ENCODE assay signal across 10 cellular contexts in genomic region chr2:63053889-63054725, GRCh38. TPM values are rescaled to one million over a fixed set of nuclear protein-coding genes. Genes with fewer than 3 reads are reported as not detected.
DNase-seq lines count a peak whose midpoint lies in the region; ATAC-seq, FAIRE-seq and TF ChIP-seq lines count a peak whose summit lies in the region.
"Had no signal": no experiment of that assay in that cellular context is flagged by ENCODE, and none has a peak within 500 bp of the region (broad histone marks: within the 10 kb centered on the region; RNA-seq: fewer than 3 reads in every experiment).

No MANE protein-coding gene starts in this region.

- 25 to 38% methylated on average over 51 of the region's 51 CpGs for WGBS in pancreas, 2 donors

- H2AFZ ChIP-seq in endothelial cell of umbilical vein (ENCODE audit: low read depth, low read length) (no peak overlapping the region), parathyroid adenoma (no peak overlapping the region)

- H3K9ac ChIP-seq in endothelial cell of umbilical vein (replicated peaks; ENCODE audit: extremely low read depth, insufficient read depth, low read length) = no peak overlapping the region
- no peak overlapping the region for H3K9ac ChIP-seq in parathyroid adenoma

- H4K20me1 ChIP-seq in endothelial cell of umbilical vein (replicated peaks; ENCODE audit: control insufficient read depth, extremely low read depth, insufficient read depth, low read length) = no peaks in the 10 kb centered on the region

- no peaks in the 10 kb centered on the region for H3K79me2 ChIP-seq in endothelial cell of umbilical vein (ENCODE audit: control insufficient read depth, insufficient read depth, low read length)
- no peaks in the 10 kb centered on the region for H3K79me2 ChIP-seq in parathyroid adenoma

- H3K4me2 ChIP-seq in endothelial cell of umbilical vein (ENCODE audit: insufficient read depth, low read length) (peak overlapping the region; percentile 18), parathyroid adenoma (ENCODE audit: low read length) (peak overlapping the region; percentile 55)

- POLR2A ChIA-PET in endothelial cell of umbilical vein (lab: Charles Lee) = no interaction called here

- FAIRE-seq in D721Med (lab: Jason Lieb, UNC) (no peak), endothelial cell of umbilical vein (lab: Jason Lieb, UNC) (peak; percentile 74), H54 (lab: Jason Lieb, UNC) (no peak), pancreas (lab: Jason Lieb, UNC) (no peak)

- no peak for DNase-seq in D721Med (ENCODE audit: insufficient read length, low spot score)
- DNase-seq in RWPE2 (ENCODE audit: low spot score) = no peak
- DNase-seq in endothelial cell of umbilical vein (ENCODE audit: low read depth, low spot score) = peak; percentile 19
- no peak for DNase-seq in H54 (ENCODE audit: insufficient read length, low spot score)
- DNase-seq in pancreas = no peak
- no peak for DNase-seq in NCI-H1436 treated with DMSO at 0.1 percent for 48 hours (lab: John Stamatoyannopoulos, UW)
- DNase-seq: NCI-H1417 treated with DMSO at 0.1 percent for 48 hours had no signal

- no peaks in the 10 kb centered on the region for H3K4me1 ChIP-seq in RWPE2 (ENCODE audit: insufficient read depth, poor library complexity, severe bottlenecking)
- peaks cover 47% of the 10 kb centered on the region for H3K4me1 ChIP-seq in endothelial cell of umbilical vein (ENCODE audit: control insufficient read depth, extremely low read depth, insufficient read depth, low read length)
- peaks cover 3% of the 10 kb centered on the region for H3K4me1 ChIP-seq in parathyroid adenoma
- H3K4me1 ChIP-seq in pancreas = peaks cover 0 to 16% (median 0%) of the 10 kb centered on the region in 3 donors

- intact Hi-C loops in endothelial cell of umbilical vein (cut with micrococcal nuclease) (loop anchor here (1.0 to 10.0 kb wide), 3 partner anchors 267 to 579 kb away; partner anchors contain the start of gene EHBP1), pancreas (cut with DNase I) (no loop called here)

- BruUV-seq in endothelial cell of umbilical vein (replicated peaks; lab: Mats Ljungman, UMichigan) = no TSS peak

- peak; percentile 6 for TF ChIP-seq CTCF in D721Med (IDR thresholded peaks at IDR 0.05; ENCODE audit: insufficient read depth, missing control alignments)
- peak; percentile 22 for TF ChIP-seq CTCF in RWPE2 (IDR thresholded peaks at IDR 0.05; ENCODE audit: poor library complexity, severe bottlenecking)
- TF ChIP-seq CTCF in endothelial cell of umbilical vein (IDR thresholded peaks at IDR 0.05; ENCODE audit: extremely low read depth in 1 of 2, insufficient read depth in 1 of 2, low read depth in 1 of 2, low read length in 2 of 2) = peak; percentile 29 to 55
- no peak for TF ChIP-seq CTCF in parathyroid adenoma (IDR thresholded peaks at IDR 0.05)
- TF ChIP-seq CTCF in pancreas (IDR thresholded peaks at IDR 0.05) = no peak

- H3K27ac ChIP-seq in RWPE2 (ENCODE audit: poor library complexity, severe bottlenecking) (no peak overlapping the region), endothelial cell of umbilical vein (ENCODE audit: insufficient read depth, low read depth, low read length) (no peak overlapping the region), parathyroid adenoma (no peak overlapping the region), pancreas (no peak overlapping the region)
- H3K27ac ChIP-seq: right lobe of liver had no signal

- dilution Hi-C loops in endothelial cell of umbilical vein (cut with MboI; ENCODE audit: extremely low pct_ligation_motif_present, low sequenced_read_pairs) = no loop called here

- H3K4me3 ChIP-seq in RWPE2 (ENCODE audit: severe bottlenecking) = no peak overlapping the region
- H3K4me3 ChIP-seq in endothelial cell of umbilical vein (replicated peaks in 1 of 3; ENCODE audit: insufficient read depth in 1 of 3, low read depth in 1 of 3, low read length in 3 of 3) = peak overlapping the region in 1 of 3 experiments; percentile 2
- H3K4me3 ChIP-seq in parathyroid adenoma (ENCODE audit: low read depth, low read length) = no peak overlapping the region
- H3K4me3 ChIP-seq in pancreas = peak overlapping the region in 1 of 4 donors; percentile 11

- CTCF ChIA-PET in endothelial cell of umbilical vein (lab: Charles Lee) = interaction anchor here (1.5 to 1.8 kb wide), 2 partner anchors 18 to 25 kb away, joined by 4 to 6 read pairs; no protein-coding TSS in a partner anchor

- ATAC-seq in RWPE2 (ENCODE audit: low read depth) = no peak
- ATAC-seq in GM18517 (IDR thresholded peaks at IDR 0.05; ENCODE audit: unreplicated experiment) = no peak
- no peak for ATAC-seq in pancreas

- TF ChIP-seq POLR2A in endothelial cell of umbilical vein (IDR thresholded peaks at IDR 0.05; ENCODE audit: low read depth, low read length) = no peak
- TF ChIP-seq POLR2A in H54 (IDR thresholded peaks at IDR 0.05; ENCODE audit: low read depth, low read length) = no peak

- H3K9me3 ChIP-seq in RWPE2 (ENCODE audit: severe bottlenecking) (no peaks in the 10 kb centered on the region), endothelial cell of umbilical vein (replicated peaks; ENCODE audit: control insufficient read depth, insufficient read depth, low read length) (no peaks in the 10 kb centered on the region), parathyroid adenoma (ENCODE audit: control insufficient read depth, low read length) (no peaks in the 10 kb centered on the region), pancreas (no peaks in the 10 kb centered on the region)
- H3K9me3 ChIP-seq: right lobe of liver had no signal

- H3K9me1 ChIP-seq in endothelial cell of umbilical vein (replicated peaks; ENCODE audit: control insufficient read depth, extremely low read depth, insufficient read depth, low read length) = no peaks in the 10 kb centered on the region

- H3K36me3 ChIP-seq in RWPE2 (ENCODE audit: low read depth) = peaks cover 6% of the 10 kb centered on the region
- no peaks in the 10 kb centered on the region for H3K36me3 ChIP-seq in endothelial cell of umbilical vein (ENCODE audit: control insufficient read depth in 2 of 2, extremely low read depth in 1 of 2, insufficient read depth in 2 of 2, low read length in 2 of 2)
- no peaks in the 10 kb centered on the region for H3K36me3 ChIP-seq in parathyroid adenoma (ENCODE audit: control insufficient read depth, insufficient read depth, low read length)
- H3K36me3 ChIP-seq in pancreas = no peaks in the 10 kb centered on the region
- H3K36me3 ChIP-seq: right lobe of liver had no signal

- H3K27me3 ChIP-seq in RWPE2 (ENCODE audit: insufficient read depth, poor library complexity, severe bottlenecking) = peaks cover 10% of the 10 kb centered on the region
- H3K27me3 ChIP-seq in endothelial cell of umbilical vein (ENCODE audit: control insufficient read depth in 2 of 2, insufficient read depth in 2 of 2, low read length in 2 of 2) = peaks cover 82 to 96% of the 10 kb centered on the region in 2 experiments
- H3K27me3 ChIP-seq in parathyroid adenoma (ENCODE audit: control insufficient read depth, insufficient read depth, low read length) = peaks cover 30% of the 10 kb centered on the region
- peaks cover 0 to 25% (median 7%) of the 10 kb centered on the region in 4 donors for H3K27me3 ChIP-seq in pancreas

TF ChIP-seq in endothelial cell of umbilical vein, 7 proteins besides CTCF, POLR2A, EP300 and RAD21:
- TF ChIP-seq MYC (IDR thresholded peaks at IDR 0.05; ENCODE audit: low read depth, low read length) (no peak), EZH2 (IDR thresholded peaks at IDR 0.05; ENCODE audit: borderline replicate concordance, low read depth, low read length, severe bottlenecking) (peak; percentile 83), JUN (IDR thresholded peaks at IDR 0.05; ENCODE audit: borderline replicate concordance, insufficient read depth, insufficient read length, low read depth) (no peak), FOS (IDR thresholded peaks at IDR 0.05; ENCODE audit: borderline replicate concordance, insufficient read depth, low read length) (no peak)

RNA-seq across cellular contexts. Expression of gene OTX1, which starts 3.5 kb away (rescaled TPM):
- total RNA-seq in endothelial cell of umbilical vein = 0.30 TPM in 1 of 2 replicates, not detected in the other
- polyA plus RNA-seq in endothelial cell of umbilical vein = 0.05 TPM in 1 of 2 replicates, not detected in the other
- polyA plus RNA-seq in endothelial cell of umbilical vein (2011; cell fraction: cytosol; rRNA removed) = 0.03 TPM in 1 of 2 replicates, not detected in the other
- 0.06 and 0.13 TPM in 2 replicates for polyA plus RNA-seq in endothelial cell of umbilical vein (2011; cell fraction: nucleus; rRNA removed)
- not detected in 2 replicates for polyA plus RNA-seq in endothelial cell of umbilical vein (2012)
- not detected in 2 replicates for polyA minus RNA-seq in endothelial cell of umbilical vein
- polyA minus RNA-seq in endothelial cell of umbilical vein (2011; cell fraction: cytosol; rRNA and poly(A)+ RNA removed) = 1.9 TPM
- polyA minus RNA-seq in endothelial cell of umbilical vein (2011; cell fraction: nucleus; rRNA and poly(A)+ RNA removed) = 1.4 TPM in 1 of 2 replicates, not detected in the other
- under 1 TPM; 0.16 to 0.90 (median 0.28) TPM for total RNA-seq in pancreas
- under 1 TPM; 0.02 to 0.15 TPM for polyA plus RNA-seq in pancreas
- total RNA-seq: right lobe of liver had no signal

Comparison
In these comparisons a context has a peak if more than half of its experiments do, and no peak if none do; other contexts are left out.
1. CTCF ChIP-seq: peak in D721Med (single experiment), RWPE2 (single experiment) and endothelial cell of umbilical vein (2 of 2); none in parathyroid adenoma (single experiment) and pancreas (0 of 4).